19 cellular contexts compared by ENCODE assay signal in the genomic region with DNA sequence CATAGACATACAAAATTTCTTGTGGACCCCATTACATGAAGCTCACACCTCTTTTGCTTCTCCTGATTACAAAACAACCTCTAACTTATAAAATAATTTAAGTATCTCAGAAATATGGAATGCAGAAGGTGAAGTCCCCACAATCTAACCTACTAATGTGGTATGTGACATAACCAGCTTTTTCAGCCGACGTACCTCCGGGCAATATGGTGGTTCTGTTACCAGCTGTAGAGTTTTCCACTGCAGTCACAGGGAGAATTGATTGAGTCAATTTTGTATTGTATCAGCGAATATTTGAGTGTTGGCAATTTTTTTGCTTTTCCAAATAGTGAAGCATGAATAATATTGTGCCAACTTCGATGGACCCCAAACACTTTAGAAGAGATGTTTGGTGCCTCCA. TPM values are rescaled to one million over a fixed set of nuclear protein-coding genes. Genes with fewer than 3 reads are reported as not detected.
DNase-seq lines count a peak whose midpoint lies in the region; ATAC-seq, FAIRE-seq and TF ChIP-seq lines count a peak whose summit lies in the region.
"Had no signal": no experiment of that assay in that cellular context is flagged by ENCODE, and none has a peak within 500 bp of the region (broad histone marks: within the 10 kb centered on the region; RNA-seq: fewer than 3 reads in every experiment).

No MANE protein-coding gene starts in this region.

- no peak for TF ChIP-seq CTCF in OCI-LY1 (IDR thresholded peaks at IDR 0.05; ENCODE audit: low read length)
- no peak for TF ChIP-seq CTCF in SU-DHL-6 (IDR thresholded peaks at IDR 0.05; ENCODE audit: insufficient read depth, low read length, poor library complexity, severe bottlenecking)
- no peak for TF ChIP-seq CTCF in BE2C (IDR thresholded peaks at IDR 0.05; ENCODE audit: low read depth, low read length)

- H4K91ac ChIP-seq in trophoblast cell (ENCODE audit: low read depth, low read length) = no peak overlapping the region

- no peaks in the 10 kb centered on the region for H4K20me1 ChIP-seq in OCI-LY1 (ENCODE audit: insufficient read depth, low read length)
- H4K20me1 ChIP-seq in SU-DHL-6 (ENCODE audit: low read depth, low read length) = no peaks in the 10 kb centered on the region
- H4K20me1 ChIP-seq: BLaER1 had no signal

- peak overlapping the region; percentile 40; the same call in 1 of the 2 replicates for H3K9ac ChIP-seq in OCI-LY1 (ENCODE audit: low read length)
- no peak overlapping the region for H3K9ac ChIP-seq in SU-DHL-6 (ENCODE audit: low read length)
- no peak overlapping the region for H3K9ac ChIP-seq in trophoblast cell (ENCODE audit: low read length)
- H3K9ac ChIP-seq: BLaER1 had no signal

- H3F3A ChIP-seq in OCI-LY1 (ENCODE audit: insufficient read depth, low read length) (peaks cover 9% of the 10 kb centered on the region; the same call in 1 of the 2 replicates), SU-DHL-6 (ENCODE audit: insufficient read depth) (peaks cover 46% of the 10 kb centered on the region)

- no peak for ATAC-seq in SK-N-SH treated with all-trans-retinoic acid at 6 μM for 48 hours
- ATAC-seq: CD8-positive, alpha-beta T cell; GM23338; HCT116 had no signal

- no peaks in the 10 kb centered on the region for H3K9me2 ChIP-seq in OCI-LY1 (ENCODE audit: low read depth, low read length)
- H3K9me2 ChIP-seq in SU-DHL-6 (replicated peaks; ENCODE audit: insufficient read depth, low read length) = no peaks in the 10 kb centered on the region

- H3K36me3 ChIP-seq in OCI-LY1 (ENCODE audit: insufficient read depth, low read length) = no peaks in the 10 kb centered on the region
- no peaks in the 10 kb centered on the region for H3K36me3 ChIP-seq in SU-DHL-6 (ENCODE audit: low read length)
- H3K36me3 ChIP-seq in trophoblast cell (ENCODE audit: control insufficient read depth in 1 of 2, insufficient read depth in 2 of 2, low read length in 2 of 2) = no peaks in the 10 kb centered on the region
- H3K36me3 ChIP-seq in BE2C = no peaks in the 10 kb centered on the region
- H3K36me3 ChIP-seq: BLaER1 had no signal

- H2BK12ac ChIP-seq in trophoblast cell (ENCODE audit: low read length) = no peak overlapping the region

- H2AK5ac ChIP-seq in trophoblast cell (ENCODE audit: low read length) = no peak overlapping the region

- no peak overlapping the region for H4K12ac ChIP-seq in trophoblast cell (ENCODE audit: low read depth, low read length)

- no peaks in the 10 kb centered on the region for H3K27me3 ChIP-seq in OCI-LY1 (ENCODE audit: insufficient read depth, low read length)
- H3K27me3 ChIP-seq in SU-DHL-6 (ENCODE audit: low read length) = no peaks in the 10 kb centered on the region
- no peaks in the 10 kb centered on the region for H3K27me3 ChIP-seq in trophoblast cell (ENCODE audit: insufficient read depth, low read length)
- peaks cover 9% of the 10 kb centered on the region for H3K27me3 ChIP-seq in BE2C
- H3K27me3 ChIP-seq: BLaER1 had no signal

- FAIRE-seq in HTR-8/SVneo (lab: Jason Lieb, UNC) = peak; percentile 20
- FAIRE-seq: GM12891, GM18507 had no signal

- no peak overlapping the region for H2BK120ac ChIP-seq in trophoblast cell (ENCODE audit: insufficient read depth, low read length, poor library complexity)

- H3K4me2 ChIP-seq in OCI-LY1 (ENCODE audit: low read length) (no peak overlapping the region), SU-DHL-6 (ENCODE audit: low read depth, low read length, poor library complexity, severe bottlenecking) (no peak overlapping the region), trophoblast cell (ENCODE audit: low read length) (no peak overlapping the region)
- H3K4me2 ChIP-seq: BLaER1, GM23338 had no signal

- no peak overlapping the region for H3K4ac ChIP-seq in trophoblast cell (ENCODE audit: low read depth, low read length)

- no peak for DNase-seq in HTR-8/SVneo (ENCODE audit: insufficient read length, low spot score)
- DNase-seq in trophoblast cell = peak; percentile 84 to 94
- no peak for DNase-seq in ecto neural progenitor cell (ENCODE audit: low spot score)
- no peak for DNase-seq in BE2C
- DNase-seq: Caco-2; CD4-positive, CD25-positive, alpha-beta regulatory T cell; CD8-positive, alpha-beta T cell; DMS79; GF-D8; H9 had no signal

- no peak overlapping the region for H2BK5ac ChIP-seq in trophoblast cell (ENCODE audit: low read depth, low read length, poor library complexity)

- no peak overlapping the region for H4K8ac ChIP-seq in trophoblast cell (ENCODE audit: low read depth, low read length)

- H3K18ac ChIP-seq in trophoblast cell (ENCODE audit: low read length) = no peak overlapping the region

- H3K23ac ChIP-seq in trophoblast cell (ENCODE audit: low read length) = no peak overlapping the region

- WGBS in trophoblast cell (ENCODE audit: extremely low coverage, insufficient coverage, insufficient read length) = no CpG with 5 or more reads among the region's 5 CpGs

- no peak overlapping the region for H3K4me3 ChIP-seq in OCI-LY1 (ENCODE audit: low read depth, low read length, poor library complexity, severe bottlenecking)
- H3K4me3 ChIP-seq in SU-DHL-6 (ENCODE audit: insufficient read depth, low read length, poor library complexity, severe bottlenecking) = no peak overlapping the region
- no peak overlapping the region for H3K4me3 ChIP-seq in trophoblast cell (ENCODE audit: low read depth, low read length)
- no peak overlapping the region for H3K4me3 ChIP-seq in BE2C (ENCODE audit: low read depth, low read length)
- H3K4me3 ChIP-seq: BLaER1, GM23338 had no signal

- peaks cover 2% of the 10 kb centered on the region for H3K79me1 ChIP-seq in trophoblast cell (ENCODE audit: low read length)

- peaks cover 89% of the 10 kb centered on the region for H3K4me1 ChIP-seq in OCI-LY1 (ENCODE audit: insufficient read depth, low read length, severe bottlenecking)
- H3K4me1 ChIP-seq in trophoblast cell (ENCODE audit: control insufficient read depth in 1 of 2, insufficient read depth in 2 of 2, low read length in 2 of 2) = peaks cover 9 to 11% of the 10 kb centered on the region in 2 experiments
- H3K4me1 ChIP-seq in BE2C = no peaks in the 10 kb centered on the region

- no peaks in the 10 kb centered on the region for H3K79me2 ChIP-seq in OCI-LY1 (ENCODE audit: insufficient read depth, low read length)
- no peaks in the 10 kb centered on the region for H3K79me2 ChIP-seq in SU-DHL-6 (ENCODE audit: insufficient read depth, low read length)
- no peaks in the 10 kb centered on the region for H3K79me2 ChIP-seq in trophoblast cell (ENCODE audit: control insufficient read depth, insufficient read depth, low read length, poor library complexity)

- no peaks in the 10 kb centered on the region for H3K9me3 ChIP-seq in OCI-LY1 (ENCODE audit: low read length)
- H3K9me3 ChIP-seq in SU-DHL-6 (ENCODE audit: insufficient read depth, low read length) = no peaks in the 10 kb centered on the region
- H3K9me3 ChIP-seq in trophoblast cell (ENCODE audit: insufficient read depth, low read depth, low read length) = no peaks in the 10 kb centered on the region
- H3K9me3 ChIP-seq in BE2C = no peaks in the 10 kb centered on the region
- H3K9me3 ChIP-seq: BLaER1, Caco-2 had no signal

- H3K27ac ChIP-seq in OCI-LY1 (ENCODE audit: low read depth, low read length, poor library complexity, severe bottlenecking) = peak overlapping the region; percentile 100
- H3K27ac ChIP-seq in SU-DHL-6 (ENCODE audit: low read depth, low read length) = peak overlapping the region; percentile 98; the same call in 1 of the 2 replicates
- H3K27ac ChIP-seq in trophoblast cell (ENCODE audit: low read depth, low read length) = no peak overlapping the region
- H3K27ac ChIP-seq: BLaER1, C4-2B had no signal

- no peak overlapping the region for H2AFZ ChIP-seq in OCI-LY1 (ENCODE audit: low read length)
- H2AFZ ChIP-seq in SU-DHL-6 (ENCODE audit: low read depth, low read length, severe bottlenecking) = no peak overlapping the region
- no peak overlapping the region for H2AFZ ChIP-seq in trophoblast cell (ENCODE audit: insufficient read depth, low read length, poor library complexity)
- H2AFZ ChIP-seq: GM23338 had no signal

- H3K14ac ChIP-seq in trophoblast cell (ENCODE audit: low read length) = no peak overlapping the region

TF ChIP-seq in SK-N-SH treated with all-trans-retinoic acid at 6 μM for 48 hours, 23 proteins besides CTCF, POLR2A, EP300 and RAD21 (continues in another document):
- TF ChIP-seq, protein P1, sequence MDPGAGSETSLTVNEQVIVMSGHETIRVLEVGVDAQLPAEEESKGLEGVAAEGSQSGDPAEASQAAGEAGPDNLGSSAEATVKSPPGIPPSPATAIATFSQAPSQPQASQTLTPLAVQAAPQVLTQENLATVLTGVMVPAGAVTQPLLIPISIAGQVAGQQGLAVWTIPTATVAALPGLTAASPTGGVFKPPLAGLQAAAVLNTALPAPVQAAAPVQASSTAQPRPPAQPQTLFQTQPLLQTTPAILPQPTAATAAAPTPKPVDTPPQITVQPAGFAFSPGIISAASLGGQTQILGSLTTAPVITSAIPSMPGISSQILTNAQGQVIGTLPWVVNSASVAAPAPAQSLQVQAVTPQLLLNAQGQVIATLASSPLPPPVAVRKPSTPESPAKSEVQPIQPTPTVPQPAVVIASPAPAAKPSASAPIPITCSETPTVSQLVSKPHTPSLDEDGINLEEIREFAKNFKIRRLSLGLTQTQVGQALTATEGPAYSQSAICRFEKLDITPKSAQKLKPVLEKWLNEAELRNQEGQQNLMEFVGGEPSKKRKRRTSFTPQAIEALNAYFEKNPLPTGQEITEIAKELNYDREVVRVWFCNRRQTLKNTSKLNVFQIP (CRISPR knock-in tag; IDR thresholded peaks at IDR 0.05; ENCODE audit: borderline replicate concordance, low read depth) = no peak
- no peak for TF ChIP-seq GLIS3 (CRISPR knock-in tag; IDR thresholded peaks at IDR 0.05)
- no peak for TF ChIP-seq TOX (CRISPR knock-in tag; IDR thresholded peaks at IDR 0.05; ENCODE audit: borderline replicate concordance)
- no peak for TF ChIP-seq ZFP30 (CRISPR knock-in tag; IDR thresholded peaks at IDR 0.05)
- no peak for TF ChIP-seq ESRRG (CRISPR knock-in tag; IDR thresholded peaks at IDR 0.05)
- no peak for TF ChIP-seq RARB (CRISPR knock-in tag; IDR thresholded peaks at IDR 0.05)
- no peak for TF ChIP-seq OSR1 (CRISPR knock-in tag; IDR thresholded peaks at IDR 0.05)
- no peak for TF ChIP-seq CSDC2 (CRISPR knock-in tag; IDR thresholded peaks at IDR 0.05)
- no peak for TF ChIP-seq ZNF70 (CRISPR knock-in tag; IDR thresholded peaks at IDR 0.05)

RNA-seq across cellular contexts. Expression of a gene that starts 15.7 kb away (rescaled TPM):
- polyA plus RNA-seq in trophoblast cell (2013) = not detected in 2 replicates
- polyA plus RNA-seq in BE2C (2012; ENCODE audit: insufficient read depth, insufficient read length, low read depth) = not detected
- polyA plus RNA-seq: CD4-positive, CD25-positive, alpha-beta regulatory T cell; GM23338 had no signal

RNA-seq across cellular contexts. Expression of a gene that starts 37.1 kb away (rescaled TPM):
- polyA plus RNA-seq in trophoblast cell (2013) = 18.8 and 19.7 TPM in 2 replicates
- polyA plus RNA-seq in BE2C (2012; ENCODE audit: insufficient read depth, insufficient read length, low read depth) = 75.8 TPM

RNA-seq across cellular contexts. Expression of a gene that starts 47.5 kb away (rescaled TPM):
- 13.5 and 14.2 TPM in 2 replicates for polyA plus RNA-seq in trophoblast cell (2013)
- polyA plus RNA-seq in BE2C (2012; ENCODE audit: insufficient read depth, insufficient read length, low read depth) = 1.1 TPM
- polyA plus RNA-seq: CD4-positive, CD25-positive, alpha-beta regulatory T cell had no signal

Comparison
In these comparisons a context has a peak if more than half of its experiments do, and no peak if none do; other contexts are left out.
1. DNase-seq: peak in trophoblast cell (2 of 2); none in HTR-8/SVneo (single experiment), ecto neural progenitor cell (single experiment) and BE2C (single experiment).